8 cellular contexts compared by ENCODE assay signal in genomic region chr2:71275939-71276310, GRCh38. TPM values are rescaled to one million over a fixed set of nuclear protein-coding genes. Genes with fewer than 3 reads are reported as not detected.
DNase-seq lines count a peak whose midpoint lies in the region; ATAC-seq and TF ChIP-seq lines count a peak whose summit lies in the region.

No MANE protein-coding gene starts in this region.

- TF ChIP-seq CTCF in GM12864 (IDR thresholded peaks at IDR 0.05; ENCODE audit: low read depth, low read length, missing control alignments): no peak
- no peak for TF ChIP-seq CTCF in colonic mucosa (IDR thresholded peaks at IDR 0.05)
- no peak for TF ChIP-seq CTCF in osteocyte (IDR thresholded peaks at IDR 0.05)

- H3K4me3 ChIP-seq in GM12864 (ENCODE audit: low read depth, low read length) (peak overlapping the region; percentile 76; the same call in 1 of the 2 replicates), colonic mucosa (peak overlapping the region; percentile 64)

- H3K9ac ChIP-seq in colonic mucosa (ENCODE audit: low read depth in 2 of 2, low read length in 2 of 2): no peak overlapping the region

- H3K4me1 Mint-ChIP-seq in osteocyte (ENCODE audit: unreplicated experiment): peaks cover 9% of the 10 kb centered on the region

- H3K36me3 ChIP-seq in colonic mucosa: no peaks in the 10 kb centered on the region

- H3K9me3 Mint-ChIP-seq in osteocyte (ENCODE audit: unreplicated experiment): no peaks in the 10 kb centered on the region

- peaks cover 55% of the 10 kb centered on the region for H3K27me3 Mint-ChIP-seq in osteocyte (ENCODE audit: unreplicated experiment)

- no peak for DNase-seq in GM12864 (ENCODE audit: low read depth)
- DNase-seq in colonic mucosa: no peak
- DNase-seq in osteocyte (ENCODE audit: extremely low spot score, unreplicated experiment): no peak
- DNase-seq in NCI-H1092 treated with DMSO at 0.1 percent for 48 hours (lab: John Stamatoyannopoulos, UW): no peak
- no peak for DNase-seq in NCI-H446 (lab: John Stamatoyannopoulos, UW)
- DNase-seq in NCI-H2107 (lab: John Stamatoyannopoulos, UW): no peak

- ATAC-seq in HG03442 (IDR thresholded peaks at IDR 0.05; ENCODE audit: unreplicated experiment): peak; percentile 3
- ATAC-seq in HG02763 (IDR thresholded peaks at IDR 0.05; ENCODE audit: unreplicated experiment): no peak

- peaks cover 2% of the 10 kb centered on the region for H3K36me3 Mint-ChIP-seq in osteocyte (ENCODE audit: unreplicated experiment)

- H3K27ac Mint-ChIP-seq in osteocyte (ENCODE audit: unreplicated experiment): no peak overlapping the region

- no peaks in the 10 kb centered on the region for H3K4me1 ChIP-seq in colonic mucosa

- intact Hi-C loops in colonic mucosa (cut with DNase I): loop anchor here (5.0 kb wide), 1 partner anchor 49 kb away; the partner anchor contains the start of gene PAIP2B

- H3K27me3 ChIP-seq in colonic mucosa: no peaks in the 10 kb centered on the region

- H3K4me3 Mint-ChIP-seq in osteocyte (ENCODE audit: unreplicated experiment): peak overlapping the region; percentile 79

- no peak overlapping the region for H3K27ac ChIP-seq in colonic mucosa

- no peaks in the 10 kb centered on the region for H3K9me3 ChIP-seq in colonic mucosa

RNA-seq across cellular contexts. Expression of gene PAIP2B, which starts 49.0 kb away (rescaled TPM):
- total RNA-seq in colonic mucosa (1 to 10 TPM; 7.1 to 8.0 TPM), osteocyte (0.55 and 0.78 TPM in 2 replicates)

RNA-seq across cellular contexts. Expression of gene ZNF638, which starts 55.7 kb away (rescaled TPM):
- total RNA-seq in colonic mucosa: 10 to 100 TPM; 73.2 to 76.9 TPM
- total RNA-seq in osteocyte: 117 and 123 TPM in 2 replicates
